ENCODE assay signal across 25 cellular contexts in the genomic region with DNA sequence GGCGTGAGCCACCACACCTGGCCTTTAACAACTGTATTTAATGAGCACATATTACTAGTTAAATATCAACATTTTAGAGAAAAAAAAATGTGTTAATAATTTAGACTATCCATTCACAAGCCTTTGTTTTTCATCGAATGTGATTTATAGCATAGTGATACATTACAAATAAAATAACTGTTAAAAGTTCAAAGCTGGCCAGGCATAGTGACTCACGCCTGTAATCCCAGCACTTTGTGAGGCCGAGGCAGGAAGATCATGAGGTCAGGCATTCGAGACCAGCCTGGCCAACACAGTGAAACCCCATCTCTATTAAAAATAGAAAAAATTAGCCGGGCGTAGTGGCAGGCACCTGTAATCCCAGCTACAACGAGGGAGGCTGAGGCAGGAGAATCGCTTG.
DNase-seq lines count a peak whose midpoint lies in the region; FAIRE-seq and TF ChIP-seq lines count a peak whose summit lies in the region.
"Had no signal": no experiment of that assay in that cellular context is flagged by ENCODE, and none has a peak within 500 bp of the region (broad histone marks: within the 10 kb centered on the region; RNA-seq: fewer than 3 reads in every experiment).

No MANE protein-coding gene starts in this region.

- TF ChIP-seq CTCF in choroid plexus epithelial cell (conservative IDR thresholded peaks at IDR 0.05; ENCODE audit: low read depth, low read length) = no peak
- TF ChIP-seq CTCF in tibial artery (IDR thresholded peaks at IDR 0.05) = no peak

- no peak overlapping the region for H3K27ac ChIP-seq in tibial artery
- H3K27ac ChIP-seq: BLaER1 treated with 17β-estradiol and CSF1 and Interleukin-3, amounts not matched to agents 10 nM and 100 nM; SJSA1 had no signal

- intact Hi-C loops in tibial artery (cut with DNase I; ENCODE audit: low total_unique reads) = no loop called here

- H3K27me3 ChIP-seq in MG63 (no peaks in the 10 kb centered on the region), tibial artery (no peaks in the 10 kb centered on the region)
- H3K27me3 ChIP-seq: BLaER1 treated with 17β-estradiol and CSF1 and Interleukin-3, amounts not matched to agents 10 nM and 100 nM; SJSA1 had no signal

- H3K36me3 ChIP-seq in MG63 (no peaks in the 10 kb centered on the region), tibial artery (no peaks in the 10 kb centered on the region)
- H3K36me3 ChIP-seq: BLaER1 treated with 17β-estradiol and CSF1 and Interleukin-3, amounts not matched to agents 10 nM and 100 nM; SJSA1 had no signal

- no peak for FAIRE-seq in GM19239 (lab: Jason Lieb, UNC)
- FAIRE-seq: D721Med, G401.6, GM12878 had no signal

- H3K4me1 ChIP-seq in tibial artery = no peaks in the 10 kb centered on the region
- H3K4me1 ChIP-seq: BLaER1 treated with 17β-estradiol and CSF1 and Interleukin-3, amounts not matched to agents 10 nM and 100 nM had no signal

- H3K4me3 ChIP-seq in MG63 = no peak overlapping the region
- H3K4me3 ChIP-seq in choroid plexus epithelial cell (ENCODE audit: low read depth, low read length) = no peak overlapping the region
- no peak overlapping the region for H3K4me3 ChIP-seq in tibial artery
- H3K4me3 ChIP-seq: BLaER1 treated with 17β-estradiol and CSF1 and Interleukin-3, amounts not matched to agents 10 nM and 100 nM; GM12878; SJSA1 had no signal

- H3K9me3 ChIP-seq in MG63 (no peaks in the 10 kb centered on the region), tibial artery (peaks cover 0 to 5% (median 0%) of the 10 kb centered on the region in 3 donors)
- H3K9me3 ChIP-seq: SJSA1 had no signal

- peak; percentile 16 for DNase-seq in GM04503 (ENCODE audit: low read depth)
- DNase-seq in MG63 = peak; percentile 78
- peak; percentile 24 for DNase-seq in choroid plexus epithelial cell (ENCODE audit: low read depth)
- DNase-seq in iris pigment epithelial cell (ENCODE audit: low read depth) = peak; percentile 57
- no peak for DNase-seq in GM19239 (ENCODE audit: insufficient read length, low spot score)
- no peak for DNase-seq in tibial artery
- DNase-seq in SIG-M5 treated with dmso at 0.1 percent for 504 hours (lab: John Stamatoyannopoulos, UW; ENCODE audit: unreplicated experiment) = no peak
- no peak for DNase-seq in 8988T
- DNase-seq: ACHN; CD4-positive, alpha-beta T cell; KBM-7; MM.1S; NCI-H1417; NCI-H1694; NCI-H2029 treated with DMSO at 0.1 percent for 48 hours; NCI-H446 treated with DMSO at 0.1 percent for 48 hours; NCI-H526; NCI-H82; NK-92 treated with Interleukin-12 subunit alpha and Interleukin-12 subunit beta, amount 100 ng/mL, for 24 hours; PC-3 had no signal

Comparison
In these comparisons a context has a peak if more than half of its experiments do, and no peak if none do; other contexts are left out.
1. DNase-seq: peak in GM04503 (single experiment), MG63 (single experiment), choroid plexus epithelial cell (single experiment) and iris pigment epithelial cell (single experiment); none in GM19239 (single experiment), tibial artery (0 of 2), SIG-M5 treated with dmso at 0.1 percent for 504 hours (single experiment) and 8988T (single experiment).